1 cellular context compared by ENCODE assay signal in the genomic region with DNA sequence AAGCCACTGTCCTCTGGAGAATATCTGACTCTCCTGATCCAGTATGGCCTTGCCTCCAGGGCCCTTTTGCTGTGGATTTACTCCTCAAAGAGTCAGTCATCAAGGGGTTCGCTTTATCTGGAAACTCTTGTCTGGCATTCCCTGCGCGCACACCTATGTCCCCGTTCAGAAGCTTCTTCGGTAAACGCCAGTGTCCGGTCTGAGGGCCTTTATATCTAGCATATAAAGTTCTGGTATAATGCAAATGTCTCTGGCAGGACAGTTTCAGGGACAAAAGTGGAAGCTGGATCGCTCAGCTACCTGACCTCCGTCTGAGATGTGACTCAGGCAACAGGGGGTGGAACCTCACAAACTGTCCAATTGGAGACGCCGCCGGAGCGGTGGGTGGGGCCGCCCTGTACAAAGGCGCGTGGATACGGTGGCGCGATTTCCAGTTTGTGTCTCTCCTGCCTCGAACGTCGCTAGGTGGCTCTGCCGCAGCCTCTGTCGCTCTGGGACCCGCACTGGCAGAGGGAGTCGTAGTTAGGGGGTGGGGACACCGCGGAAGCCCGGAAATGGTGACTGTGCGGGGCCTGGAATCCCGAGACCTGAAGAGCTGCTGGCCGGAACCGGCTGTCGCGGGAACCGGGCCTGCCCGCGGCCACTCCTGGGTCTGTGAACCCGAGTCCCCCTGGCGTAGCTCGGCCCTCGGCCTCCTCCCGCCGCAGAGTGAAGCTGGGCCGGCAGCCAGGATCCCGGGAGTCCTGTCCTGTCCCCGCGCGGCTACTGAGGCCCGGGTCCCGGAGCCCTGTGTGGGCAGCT.
A peak's percentile ranks its signal among the peaks of the same experiment; 100 is the strongest.
TF ChIP-seq lines count a peak whose summit lies in the region.

No MANE protein-coding gene starts in this region.

TF ChIP-seq in K562, 482 proteins besides CTCF, POLR2A, EP300 and RAD21 (continued from another document):
- TF ChIP-seq, protein P1, sequence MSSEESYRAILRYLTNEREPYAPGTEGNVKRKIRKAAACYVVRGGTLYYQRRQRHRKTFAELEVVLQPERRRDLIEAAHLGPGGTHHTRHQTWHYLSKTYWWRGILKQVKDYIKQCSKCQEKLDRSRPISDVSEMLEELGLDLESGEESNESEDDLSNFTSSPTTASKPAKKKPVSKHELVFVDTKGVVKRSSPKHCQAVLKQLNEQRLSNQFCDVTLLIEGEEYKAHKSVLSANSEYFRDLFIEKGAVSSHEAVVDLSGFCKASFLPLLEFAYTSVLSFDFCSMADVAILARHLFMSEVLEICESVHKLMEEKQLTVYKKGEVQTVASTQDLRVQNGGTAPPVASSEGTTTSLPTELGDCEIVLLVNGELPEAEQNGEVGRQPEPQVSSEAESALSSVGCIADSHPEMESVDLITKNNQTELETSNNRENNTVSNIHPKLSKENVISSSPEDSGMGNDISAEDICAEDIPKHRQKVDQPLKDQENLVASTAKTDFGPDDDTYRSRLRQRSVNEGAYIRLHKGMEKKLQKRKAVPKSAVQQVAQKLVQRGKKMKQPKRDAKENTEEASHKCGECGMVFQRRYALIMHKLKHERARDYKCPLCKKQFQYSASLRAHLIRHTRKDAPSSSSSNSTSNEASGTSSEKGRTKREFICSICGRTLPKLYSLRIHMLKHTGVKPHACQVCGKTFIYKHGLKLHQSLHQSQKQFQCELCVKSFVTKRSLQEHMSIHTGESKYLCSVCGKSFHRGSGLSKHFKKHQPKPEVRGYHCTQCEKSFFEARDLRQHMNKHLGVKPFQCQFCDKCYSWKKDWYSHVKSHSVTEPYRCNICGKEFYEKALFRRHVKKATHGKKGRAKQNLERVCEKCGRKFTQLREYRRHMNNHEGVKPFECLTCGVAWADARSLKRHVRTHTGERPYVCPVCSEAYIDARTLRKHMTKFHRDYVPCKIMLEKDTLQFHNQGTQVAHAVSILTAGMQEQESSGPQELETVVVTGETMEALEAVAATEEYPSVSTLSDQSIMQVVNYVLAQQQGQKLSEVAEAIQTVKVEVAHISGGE (CRISPR knock-in tag; IDR thresholded peaks at IDR 0.05), result peak in 1 of 3 experiments; percentile 41; a peak in 2 of 6 replicates
- TF ChIP-seq ARID1B (IDR thresholded peaks at IDR 0.05) (peak; percentile 28), KLF16 (IDR thresholded peaks at IDR 0.05) (no peak), PHF20 (IDR thresholded peaks at IDR 0.05; ENCODE audit: partially characterized antibody) (peak; percentile 76), TCFL5 (CRISPR knock-in tag; conservative IDR thresholded peaks at IDR 0.05) (no peak), ZNF778 (CRISPR knock-in tag; IDR thresholded peaks at IDR 0.05) (no peak), PHF8 (IDR thresholded peaks at IDR 0.05; ENCODE audit: borderline replicate concordance, low read length) (peak; percentile 68), GTF2E2 (tag; IDR thresholded peaks at IDR 0.05) (0 out of 2 replicates have a peak, but pooled peaks have one; percentile 42), RBFOX2 (IDR thresholded peaks at IDR 0.05; ENCODE audit: low read depth, low read length) (peak; percentile 91)
- TF ChIP-seq, protein P2, sequence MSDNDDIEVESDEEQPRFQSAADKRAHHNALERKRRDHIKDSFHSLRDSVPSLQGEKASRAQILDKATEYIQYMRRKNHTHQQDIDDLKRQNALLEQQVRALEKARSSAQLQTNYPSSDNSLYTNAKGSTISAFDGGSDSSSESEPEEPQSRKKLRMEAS (CRISPR knock-in tag; IDR thresholded peaks at IDR 0.05), result peak; percentile 60
- TF ChIP-seq, protein P3, sequence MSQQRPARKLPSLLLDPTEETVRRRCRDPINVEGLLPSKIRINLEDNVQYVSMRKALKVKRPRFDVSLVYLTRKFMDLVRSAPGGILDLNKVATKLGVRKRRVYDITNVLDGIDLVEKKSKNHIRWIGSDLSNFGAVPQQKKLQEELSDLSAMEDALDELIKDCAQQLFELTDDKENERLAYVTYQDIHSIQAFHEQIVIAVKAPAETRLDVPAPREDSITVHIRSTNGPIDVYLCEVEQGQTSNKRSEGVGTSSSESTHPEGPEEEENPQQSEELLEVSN (IDR thresholded peaks at IDR 0.05; ENCODE audit: borderline replicate concordance in 1 of 2, extremely low read depth in 1 of 2, insufficient read depth in 1 of 2, insufficient read length in 1 of 2, low read depth in 1 of 2, low read length in 1 of 2, poor library complexity in 1 of 2, severe bottlenecking in 1 of 2), result peak; percentile 45 to 73
